In genomic region chr9:128838338-128838737, GRCh38 we compare ENCODE assay signal across 1 cellular context.
TF ChIP-seq lines count a peak whose summit lies in the region.

No MANE protein-coding gene starts in this region.

TF ChIP-seq in HepG2, 621 proteins besides CTCF, POLR2A, EP300 and RAD21 (continues in another document):
- TF ChIP-seq TFAP4 (IDR thresholded peaks at IDR 0.05; ENCODE audit: borderline replicate concordance, low read depth) (peak; percentile 90), ZKSCAN8 (CRISPR knock-in tag; IDR thresholded peaks at IDR 0.05; ENCODE audit: borderline replicate concordance) (0 out of 2 replicates have a peak, but pooled peaks have one; percentile 28), AGO1 (IDR thresholded peaks at IDR 0.05; ENCODE audit: low read depth, low read length, poor library complexity, severe bottlenecking) (no peak), ZNF772 (CRISPR knock-in tag; IDR thresholded peaks at IDR 0.05) (peak; percentile 63; the same call in 1 of the 2 replicates), ZNF567 (CRISPR knock-in tag; IDR thresholded peaks at IDR 0.05; ENCODE audit: borderline replicate concordance) (no peak), ZNF629 (CRISPR knock-in tag; conservative IDR thresholded peaks at IDR 0.05) (0 out of 2 replicates have a peak, but pooled peaks have one; percentile 28), ZNF709 (CRISPR knock-in tag; IDR thresholded peaks at IDR 0.05) (peak; percentile 63; the same call in 1 of the 2 replicates), MEF2D (CRISPR knock-in tag; IDR thresholded peaks at IDR 0.05) (peak; percentile 84), HNF4A (CRISPR knock-in tag; IDR thresholded peaks at IDR 0.05) (peak; percentile 81), GPN1 (CRISPR knock-in tag; IDR thresholded peaks at IDR 0.05; ENCODE audit: borderline replicate concordance) (no peak), MIER3 (CRISPR knock-in tag; IDR thresholded peaks at IDR 0.05; ENCODE audit: borderline replicate concordance) (no peak; the same call in 1 of the 2 replicates), IRF2 (CRISPR knock-in tag; IDR thresholded peaks at IDR 0.05) (peak; percentile 49; the same call in 1 of the 2 replicates), GPBP1L1 (CRISPR knock-in tag; IDR thresholded peaks at IDR 0.05) (no peak), ZNF703 (CRISPR knock-in tag; IDR thresholded peaks at IDR 0.05; ENCODE audit: borderline replicate concordance) (no peak), CCDC6 (CRISPR knock-in tag; IDR thresholded peaks at IDR 0.05) (0 out of 2 replicates have a peak, but pooled peaks have one; percentile 30), CSRNP1 (CRISPR knock-in tag; IDR thresholded peaks at IDR 0.05) (no peak), HDAC2 (CRISPR knock-in tag; IDR thresholded peaks at IDR 0.05) (peak; percentile 76), CEBPG (CRISPR knock-in tag; IDR thresholded peaks at IDR 0.05) (0 out of 2 replicates have a peak, but pooled peaks have one; percentile 11), KLF11 (CRISPR knock-in tag; IDR thresholded peaks at IDR 0.05) (0 out of 2 replicates have a peak, but pooled peaks have one; percentile 61), ZNF607 (CRISPR knock-in tag; IDR thresholded peaks at IDR 0.05; ENCODE audit: borderline replicate concordance) (peak; percentile 22; the same call in 1 of the 2 replicates), ZNF251 (CRISPR knock-in tag; IDR thresholded peaks at IDR 0.05) (no peak), ARNTL (CRISPR knock-in tag; IDR thresholded peaks at IDR 0.05) (0 out of 2 replicates have a peak, but pooled peaks have one; percentile 55), BCLAF1 (IDR thresholded peaks at IDR 0.05) (no peak), RFX5 (IDR thresholded peaks at IDR 0.05; ENCODE audit: low read depth, low read length) (0 out of 2 replicates have a peak, but pooled peaks have one; percentile 26), ISL2 (CRISPR knock-in tag; IDR thresholded peaks at IDR 0.05) (peak; percentile 56), ZFP1 (CRISPR knock-in tag; IDR thresholded peaks at IDR 0.05) (peak; percentile 31; the same call in 1 of the 2 replicates), NCOA2 (CRISPR knock-in tag; IDR thresholded peaks at IDR 0.05) (peak; percentile 78), BCL6 (CRISPR knock-in tag; IDR thresholded peaks at IDR 0.05) (peak; percentile 58), NR1H2 (CRISPR knock-in tag; IDR thresholded peaks at IDR 0.05; ENCODE audit: borderline replicate concordance, low read depth) (no peak), ZNF547 (CRISPR knock-in tag; IDR thresholded peaks at IDR 0.05) (no peak), CENPX (CRISPR knock-in tag; IDR thresholded peaks at IDR 0.05) (no peak), PITX1 (CRISPR knock-in tag; IDR thresholded peaks at IDR 0.05) (peak; percentile 71), ZNF564 (CRISPR knock-in tag; IDR thresholded peaks at IDR 0.05) (0 out of 2 replicates have a peak, but pooled peaks have one; percentile 36), ZFP62 (CRISPR knock-in tag; IDR thresholded peaks at IDR 0.05) (no peak), SAP130 (CRISPR knock-in tag; IDR thresholded peaks at IDR 0.05; ENCODE audit: low read depth) (peak; percentile 83), ZNF503 (CRISPR knock-in tag; IDR thresholded peaks at IDR 0.05) (peak; percentile 88), FOXO1 (CRISPR knock-in tag; IDR thresholded peaks at IDR 0.05) (peak; percentile 66; the same call in 1 of the 2 replicates), MEIS2 (CRISPR knock-in tag; IDR thresholded peaks at IDR 0.05) (0 out of 2 replicates have a peak, but pooled peaks have one; percentile 54), ZNF761 (CRISPR knock-in tag; conservative IDR thresholded peaks at IDR 0.05) (0 out of 2 replicates have a peak, but pooled peaks have one; percentile 42), SAFB2 (CRISPR knock-in tag; IDR thresholded peaks at IDR 0.05; ENCODE audit: borderline replicate concordance, low read depth) (0 out of 2 replicates have a peak, but pooled peaks have one; percentile 50), RXRB (CRISPR knock-in tag; IDR thresholded peaks at IDR 0.05; ENCODE audit: borderline replicate concordance) (peak; percentile 71; the same call in 1 of the 2 replicates)
- TF ChIP-seq, protein P1, sequence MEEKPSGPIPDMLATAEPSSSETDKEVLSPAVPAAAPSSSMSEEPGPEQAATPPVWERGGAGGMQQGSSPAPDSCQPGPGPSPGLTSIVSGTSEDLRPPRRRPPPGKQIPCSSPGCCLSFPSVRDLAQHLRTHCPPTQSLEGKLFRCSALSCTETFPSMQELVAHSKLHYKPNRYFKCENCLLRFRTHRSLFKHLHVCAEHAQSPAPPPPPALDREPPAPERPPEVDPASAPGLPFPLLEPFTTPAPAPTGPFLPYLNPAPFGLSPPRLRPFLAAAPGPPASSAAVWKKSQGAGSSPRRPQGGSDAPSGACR (CRISPR knock-in tag; IDR thresholded peaks at IDR 0.05): peak; percentile 67; the same call in 1 of the 2 replicates
- TF ChIP-seq, protein P2, sequence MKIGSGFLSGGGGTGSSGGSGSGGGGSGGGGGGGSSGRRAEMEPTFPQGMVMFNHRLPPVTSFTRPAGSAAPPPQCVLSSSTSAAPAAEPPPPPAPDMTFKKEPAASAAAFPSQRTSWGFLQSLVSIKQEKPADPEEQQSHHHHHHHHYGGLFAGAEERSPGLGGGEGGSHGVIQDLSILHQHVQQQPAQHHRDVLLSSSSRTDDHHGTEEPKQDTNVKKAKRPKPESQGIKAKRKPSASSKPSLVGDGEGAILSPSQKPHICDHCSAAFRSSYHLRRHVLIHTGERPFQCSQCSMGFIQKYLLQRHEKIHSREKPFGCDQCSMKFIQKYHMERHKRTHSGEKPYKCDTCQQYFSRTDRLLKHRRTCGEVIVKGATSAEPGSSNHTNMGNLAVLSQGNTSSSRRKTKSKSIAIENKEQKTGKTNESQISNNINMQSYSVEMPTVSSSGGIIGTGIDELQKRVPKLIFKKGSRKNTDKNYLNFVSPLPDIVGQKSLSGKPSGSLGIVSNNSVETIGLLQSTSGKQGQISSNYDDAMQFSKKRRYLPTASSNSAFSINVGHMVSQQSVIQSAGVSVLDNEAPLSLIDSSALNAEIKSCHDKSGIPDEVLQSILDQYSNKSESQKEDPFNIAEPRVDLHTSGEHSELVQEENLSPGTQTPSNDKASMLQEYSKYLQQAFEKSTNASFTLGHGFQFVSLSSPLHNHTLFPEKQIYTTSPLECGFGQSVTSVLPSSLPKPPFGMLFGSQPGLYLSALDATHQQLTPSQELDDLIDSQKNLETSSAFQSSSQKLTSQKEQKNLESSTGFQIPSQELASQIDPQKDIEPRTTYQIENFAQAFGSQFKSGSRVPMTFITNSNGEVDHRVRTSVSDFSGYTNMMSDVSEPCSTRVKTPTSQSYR (CRISPR knock-in tag; IDR thresholded peaks at IDR 0.05; ENCODE audit: borderline replicate concordance): peak; percentile 19; the same call in 1 of the 2 replicates
- TF ChIP-seq, protein P3, sequence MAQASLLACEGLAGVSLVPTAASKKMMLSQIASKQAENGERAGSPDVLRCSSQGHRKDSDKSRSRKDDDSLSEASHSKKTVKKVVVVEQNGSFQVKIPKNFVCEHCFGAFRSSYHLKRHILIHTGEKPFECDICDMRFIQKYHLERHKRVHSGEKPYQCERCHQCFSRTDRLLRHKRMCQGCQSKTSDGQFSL (CRISPR knock-in tag; IDR thresholded peaks at IDR 0.05): no peak
- TF ChIP-seq, protein P4, sequence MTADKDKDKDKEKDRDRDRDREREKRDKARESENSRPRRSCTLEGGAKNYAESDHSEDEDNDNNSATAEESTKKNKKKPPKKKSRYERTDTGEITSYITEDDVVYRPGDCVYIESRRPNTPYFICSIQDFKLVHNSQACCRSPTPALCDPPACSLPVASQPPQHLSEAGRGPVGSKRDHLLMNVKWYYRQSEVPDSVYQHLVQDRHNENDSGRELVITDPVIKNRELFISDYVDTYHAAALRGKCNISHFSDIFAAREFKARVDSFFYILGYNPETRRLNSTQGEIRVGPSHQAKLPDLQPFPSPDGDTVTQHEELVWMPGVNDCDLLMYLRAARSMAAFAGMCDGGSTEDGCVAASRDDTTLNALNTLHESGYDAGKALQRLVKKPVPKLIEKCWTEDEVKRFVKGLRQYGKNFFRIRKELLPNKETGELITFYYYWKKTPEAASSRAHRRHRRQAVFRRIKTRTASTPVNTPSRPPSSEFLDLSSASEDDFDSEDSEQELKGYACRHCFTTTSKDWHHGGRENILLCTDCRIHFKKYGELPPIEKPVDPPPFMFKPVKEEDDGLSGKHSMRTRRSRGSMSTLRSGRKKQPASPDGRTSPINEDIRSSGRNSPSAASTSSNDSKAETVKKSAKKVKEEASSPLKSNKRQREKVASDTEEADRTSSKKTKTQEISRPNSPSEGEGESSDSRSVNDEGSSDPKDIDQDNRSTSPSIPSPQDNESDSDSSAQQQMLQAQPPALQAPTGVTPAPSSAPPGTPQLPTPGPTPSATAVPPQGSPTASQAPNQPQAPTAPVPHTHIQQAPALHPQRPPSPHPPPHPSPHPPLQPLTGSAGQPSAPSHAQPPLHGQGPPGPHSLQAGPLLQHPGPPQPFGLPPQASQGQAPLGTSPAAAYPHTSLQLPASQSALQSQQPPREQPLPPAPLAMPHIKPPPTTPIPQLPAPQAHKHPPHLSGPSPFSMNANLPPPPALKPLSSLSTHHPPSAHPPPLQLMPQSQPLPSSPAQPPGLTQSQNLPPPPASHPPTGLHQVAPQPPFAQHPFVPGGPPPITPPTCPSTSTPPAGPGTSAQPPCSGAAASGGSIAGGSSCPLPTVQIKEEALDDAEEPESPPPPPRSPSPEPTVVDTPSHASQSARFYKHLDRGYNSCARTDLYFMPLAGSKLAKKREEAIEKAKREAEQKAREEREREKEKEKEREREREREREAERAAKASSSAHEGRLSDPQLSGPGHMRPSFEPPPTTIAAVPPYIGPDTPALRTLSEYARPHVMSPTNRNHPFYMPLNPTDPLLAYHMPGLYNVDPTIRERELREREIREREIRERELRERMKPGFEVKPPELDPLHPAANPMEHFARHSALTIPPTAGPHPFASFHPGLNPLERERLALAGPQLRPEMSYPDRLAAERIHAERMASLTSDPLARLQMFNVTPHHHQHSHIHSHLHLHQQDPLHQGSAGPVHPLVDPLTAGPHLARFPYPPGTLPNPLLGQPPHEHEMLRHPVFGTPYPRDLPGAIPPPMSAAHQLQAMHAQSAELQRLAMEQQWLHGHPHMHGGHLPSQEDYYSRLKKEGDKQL (CRISPR knock-in tag; IDR thresholded peaks at IDR 0.05; ENCODE audit: low read depth): peak; percentile 91
- TF ChIP-seq, protein P5, sequence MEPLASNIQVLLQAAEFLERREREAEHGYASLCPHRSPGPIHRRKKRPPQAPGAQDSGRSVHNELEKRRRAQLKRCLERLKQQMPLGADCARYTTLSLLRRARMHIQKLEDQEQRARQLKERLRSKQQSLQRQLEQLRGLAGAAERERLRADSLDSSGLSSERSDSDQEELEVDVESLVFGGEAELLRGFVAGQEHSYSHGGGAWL (CRISPR knock-in tag; IDR thresholded peaks at IDR 0.05): no peak
